Comparison of ENCODE assay signal across 8 cellular contexts in the genomic region with DNA sequence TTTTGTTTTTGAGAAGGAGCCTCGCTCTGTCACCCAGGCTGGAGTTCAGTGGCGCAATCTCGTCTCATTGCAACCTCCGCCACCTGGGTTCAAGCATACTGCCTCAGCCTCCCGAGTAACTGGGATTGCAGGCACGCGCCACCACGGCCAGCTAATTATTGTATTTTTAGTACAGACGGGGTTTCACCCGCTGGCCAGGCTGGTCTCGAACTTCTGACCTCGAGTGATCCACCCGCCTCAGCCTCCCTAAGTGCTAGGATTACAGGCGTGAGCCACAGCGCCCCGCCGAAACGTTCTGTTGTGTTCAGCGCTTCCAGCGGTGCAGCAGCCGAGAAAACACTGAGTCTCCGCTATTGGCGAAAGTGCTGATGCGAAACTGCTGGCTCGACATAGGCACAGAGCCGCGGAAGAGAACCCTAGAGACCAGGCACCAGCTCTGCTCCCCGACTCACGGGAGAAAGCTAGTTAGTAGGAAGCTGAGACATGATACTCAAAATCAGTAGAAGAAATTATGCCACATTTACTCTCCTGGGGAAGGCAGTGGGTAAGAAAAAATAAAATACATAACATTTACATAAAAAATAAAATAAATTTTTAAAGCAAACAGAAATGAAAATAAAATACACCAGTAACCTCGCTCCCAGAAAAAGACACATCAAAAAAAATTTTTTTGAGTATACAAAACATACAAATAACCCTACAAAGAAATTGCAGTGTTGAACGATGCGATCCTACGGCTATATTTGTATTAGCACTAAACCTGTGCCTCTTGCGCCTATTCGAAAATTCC. TPM values are rescaled to one million over a fixed set of nuclear protein-coding genes. Genes with fewer than 3 reads are reported as not detected.
DNase-seq lines count a peak whose midpoint lies in the region; ATAC-seq, FAIRE-seq and TF ChIP-seq lines count a peak whose summit lies in the region.

No MANE protein-coding gene starts in this region.

- peak; percentile 82 for DNase-seq in AG09309 (ENCODE audit: low read depth)
- DNase-seq in NCI-H510A (lab: John Stamatoyannopoulos, UW) = peak; percentile 69
- DNase-seq in activated CD4-positive, alpha-beta T cell treated with anti-CD3 and anti-CD28 coated beads for 1 hour = peak; percentile 87
- DNase-seq in choroid plexus epithelial cell (ENCODE audit: low read depth) = peak; percentile 96
- peak; percentile 89 for DNase-seq in HepG2 (ENCODE audit: low spot score)
- peak; percentile 87 to 90 for DNase-seq in stimulated activated CD4-positive, alpha-beta T cell treated with anti-CD3 and anti-CD28 coated beads, Interleukin-2, amount 100 ng/mL, for 48 hours

- H3K27ac ChIP-seq in HepG2 (ENCODE audit: extremely low read length, insufficient read depth, low read length) = peak overlapping the region; percentile 84

- intact Hi-C loops in HepG2 (cut with micrococcal nuclease; ENCODE audit: unreplicated experiment) = loop anchor here (1.0 to 2.0 kb wide), 4 partner anchors 14 to 113 kb away; no protein-coding TSS in a partner anchor

- peak; percentile 44 for ATAC-seq in GM19023 (IDR thresholded peaks at IDR 0.05; ENCODE audit: unreplicated experiment)
- ATAC-seq in HG03354 (IDR thresholded peaks at IDR 0.05; ENCODE audit: poor library complexity, severe bottlenecking, unreplicated experiment) = peak; percentile 54
- ATAC-seq in HepG2 = peak; percentile 71

- H3K4me3 ChIP-seq in AG09309 (ENCODE audit: control insufficient read depth, low read depth, low read length) = peak overlapping the region; percentile 27
- H3K4me3 ChIP-seq in choroid plexus epithelial cell (ENCODE audit: low read depth, low read length) = peak overlapping the region; percentile 52
- peak overlapping the region; percentile 73 to 94 (median 78) for H3K4me3 ChIP-seq in HepG2 (replicated peaks in 1 of 3; ENCODE audit: insufficient read depth in 1 of 3, low read depth in 2 of 3, low read length in 3 of 3)

- WGBS in HepG2 (ENCODE audit: low lambda C conversion rate) = 24% methylated on average over 35 of the region's 35 CpGs

- peaks cover 12% of the 10 kb centered on the region for H3K4me1 ChIP-seq in HepG2 (ENCODE audit: insufficient read depth, low read length)

- POLR2A ChIA-PET in HepG2 (lab: Yijun Ruan, JAX) = interaction anchor here (0.9 to 4.9 kb wide), 13 partner anchors 10 to 476 kb away, joined by 3 to 72 read pairs (median 7); partner anchors contain the start of genes SELENOP, TMEM267 and ZNF131

- peak; percentile 21 for TF ChIP-seq CTCF in AG09309 (IDR thresholded peaks at IDR 0.05; ENCODE audit: control insufficient read depth, insufficient read depth, low read depth, low read length, missing control alignments)
- TF ChIP-seq CTCF in choroid plexus epithelial cell (conservative IDR thresholded peaks at IDR 0.05; ENCODE audit: low read depth, low read length) = peak; percentile 34
- peak; percentile 76 for TF ChIP-seq CTCF in HepG2 (CRISPR knock-in tag; IDR thresholded peaks at IDR 0.05)

- BruUV-seq in HepG2 (replicated peaks; lab: Mats Ljungman, UMichigan) = TSS peak; percentile 62

- peak; percentile 14; the same call in 1 of the 2 replicates for TF ChIP-seq RAD21 in HepG2 (CRISPR knock-in tag; IDR thresholded peaks at IDR 0.05)

- peak overlapping the region; percentile 90 for H2AFZ ChIP-seq in HepG2 (ENCODE audit: low read length)

- peak; percentile 68 for FAIRE-seq in HepG2 (lab: Jason Lieb, UNC)

- no peaks in the 10 kb centered on the region for H3K9me3 ChIP-seq in HepG2 (ENCODE audit: low read length)

- peak overlapping the region; percentile 89 for H3K4me2 ChIP-seq in HepG2 (ENCODE audit: low read depth, low read length)

- in situ Hi-C loops in HepG2 (cut with HindIII; ENCODE audit: extremely low pct_ligation_motif_present, low pct_unique_long_range_greater_than_20kb) = loop anchor here (5.0 to 25.0 kb wide), 2 partner anchors 59 to 196 kb away; partner anchors contain the start of gene SELENOP

- H3K27me3 ChIP-seq in HepG2 (ENCODE audit: control insufficient read depth in 1 of 2, insufficient read depth in 2 of 2, low read length in 2 of 2) = no peaks in the 10 kb centered on the region; a peak in 1 of 5 replicates

- peak overlapping the region; percentile 76 for H3K9ac ChIP-seq in HepG2 (ENCODE audit: insufficient read depth, low read depth, low read length)

- no peaks in the 10 kb centered on the region for H4K20me1 ChIP-seq in HepG2 (ENCODE audit: insufficient read depth, low read length)

- H3K36me3 ChIP-seq in HepG2 (replicated peaks in 1 of 2; ENCODE audit: control insufficient read depth in 1 of 2, insufficient read depth in 2 of 2, low read length in 2 of 2) = no peaks in the 10 kb centered on the region

- CTCF ChIA-PET in HepG2 (lab: Yijun Ruan, JAX; ENCODE audit: low intra/inter-chr PET ratio, low total read pairs) = interaction anchor here (2.6 to 3.1 kb wide), 2 partner anchors 14 to 57 kb away, joined by 7 to 16 read pairs; no protein-coding TSS in a partner anchor

- peak; percentile 45 to 60; a peak in 3 of 4 replicates for TF ChIP-seq POLR2A in HepG2 (IDR thresholded peaks at IDR 0.05; ENCODE audit: insufficient read depth in 1 of 2, low read depth in 2 of 2, low read length in 2 of 2)

- no peaks in the 10 kb centered on the region for H3K79me2 ChIP-seq in HepG2 (ENCODE audit: insufficient read depth, low read length)

- peak in 1 of 2 experiments; percentile 53; a peak in 1 of 4 replicates for TF ChIP-seq EP300 in HepG2 (IDR thresholded peaks at IDR 0.05; ENCODE audit: low read depth in 2 of 2, low read length in 2 of 2)
- TF ChIP-seq EP300 in HepG2 (CRISPR knock-in tag; IDR thresholded peaks at IDR 0.05; ENCODE audit: borderline replicate concordance) = no peak

TF ChIP-seq in HepG2, 621 proteins besides CTCF, POLR2A, EP300 and RAD21 (continues in another document):
- peak; percentile 70 for TF ChIP-seq MIXL1 (CRISPR knock-in tag; IDR thresholded peaks at IDR 0.05)
- no peak for TF ChIP-seq NONO (IDR thresholded peaks at IDR 0.05)
- peak; percentile 85 for TF ChIP-seq NONO (CRISPR knock-in tag; conservative IDR thresholded peaks at IDR 0.05)
- peak; percentile 81 for TF ChIP-seq TAF1 (CRISPR knock-in tag; IDR thresholded peaks at IDR 0.05)
- no peak for TF ChIP-seq ZNF879 (CRISPR knock-in tag; IDR thresholded peaks at IDR 0.05)
- TF ChIP-seq ZSCAN21 (CRISPR knock-in tag; IDR thresholded peaks at IDR 0.05; ENCODE audit: borderline replicate concordance) = peak; percentile 85
- TF ChIP-seq EHMT2 (IDR thresholded peaks at IDR 0.05; ENCODE audit: borderline replicate concordance, low read depth, low read length) = peak; percentile 66; the same call in 1 of the 2 replicates
- no peak for TF ChIP-seq ZBTB21 (CRISPR knock-in tag; IDR thresholded peaks at IDR 0.05)
- TF ChIP-seq ZNF770 (CRISPR knock-in tag; IDR thresholded peaks at IDR 0.05) = peak; percentile 78
- no peak for TF ChIP-seq KDM6A (CRISPR knock-in tag; IDR thresholded peaks at IDR 0.05; ENCODE audit: low read depth)
- TF ChIP-seq TEAD3 (CRISPR knock-in tag; optimal IDR thresholded peaks at IDR 0.05; ENCODE audit: borderline replicate concordance) = peak; percentile 70
- peak; percentile 81 for TF ChIP-seq REPIN1 (CRISPR knock-in tag; IDR thresholded peaks at IDR 0.05; ENCODE audit: borderline replicate concordance, low read depth)
- TF ChIP-seq ZNF317 (CRISPR knock-in tag; IDR thresholded peaks at IDR 0.05) = peak; percentile 46; the same call in 1 of the 2 replicates
- TF ChIP-seq ATRX (CRISPR knock-in tag; IDR thresholded peaks at IDR 0.05; ENCODE audit: borderline replicate concordance) = no peak
- TF ChIP-seq FOXA3 (CRISPR knock-in tag; IDR thresholded peaks at IDR 0.05) = peak; percentile 67; the same call in 1 of the 2 replicates

RNA-seq across cellular contexts. Expression of gene ANXA2R, which starts 31.6 kb away (rescaled TPM):
- total RNA-seq in HepG2 (2016; rRNA removed; fragmentation: Illumina TruSeq; extraction: Trizol) = 0.76 and 0.95 TPM in 2 replicates
- 0.40 and 0.53 TPM in 2 replicates for total RNA-seq in HepG2 (2016; cell fraction: cytosol; rRNA removed; fragmentation: Illumina TruSeq; extraction: Trizol; ENCODE audit: low read depth)
- total RNA-seq in HepG2 (2016; cell fraction: insoluble cytoplasmic fraction; rRNA removed; fragmentation: Illumina TruSeq; extraction: Trizol) = 0.58 and 0.74 TPM in 2 replicates
- 0.65 TPM in 2 replicates for total RNA-seq in HepG2 (2016; cell fraction: membrane; rRNA removed; fragmentation: Illumina TruSeq; extraction: Trizol)
- total RNA-seq in HepG2 (2016; cell fraction: nucleus; rRNA removed; fragmentation: Illumina TruSeq; extraction: Trizol) = 1.5 and 1.8 TPM in 2 replicates
- 1.3 TPM in 2 replicates for polyA plus RNA-seq in HepG2 (2011; rRNA removed)
- polyA plus RNA-seq in HepG2 (2011; cell fraction: cytosol; rRNA removed) = 0.90 and 1.1 TPM in 2 replicates
- polyA plus RNA-seq in HepG2 (2011; cell fraction: nucleus; rRNA removed) = 2.6 and 2.7 TPM in 2 replicates
- polyA plus RNA-seq in HepG2 (2012) = 0.52 and 0.67 TPM in 2 replicates
- polyA plus RNA-seq in HepG2 (2016; cell fraction: cytosol; fragmentation: Illumina TruSeq; extraction: Trizol; ENCODE audit: low read depth) = 0.37 and 0.41 TPM in 2 replicates
- 0.28 and 0.72 TPM in 2 replicates for polyA plus RNA-seq in HepG2 (2016; cell fraction: insoluble cytoplasmic fraction; fragmentation: Illumina TruSeq; extraction: Trizol; ENCODE audit: low read depth)
- polyA plus RNA-seq in HepG2 (2016; cell fraction: membrane; fragmentation: Illumina TruSeq; extraction: Trizol; ENCODE audit: low read depth) = 0.34 and 0.62 TPM in 2 replicates
- polyA plus RNA-seq in HepG2 (2016; cell fraction: nucleus; fragmentation: Illumina TruSeq; extraction: Trizol; ENCODE audit: insufficient read depth, low read depth) = 1.2 and 1.5 TPM in 2 replicates
- 1.5 and 11.0 TPM in 2 replicates for polyA minus RNA-seq in HepG2 (2011; rRNA and poly(A)+ RNA removed; ENCODE audit: low replicate concordance)
- polyA minus RNA-seq in HepG2 (2011; cell fraction: cytosol; rRNA and poly(A)+ RNA removed) = 0.49 TPM in 1 of 2 replicates, not detected in the other
- 3.9 and 4.5 TPM in 2 replicates for polyA minus RNA-seq in HepG2 (2011; cell fraction: nucleus; rRNA and poly(A)+ RNA removed)

Comparison
In these comparisons a context has a peak if more than half of its experiments do, and no peak if none do; other contexts are left out.
1. Peak in every context shown above with its lines: DNase-seq, ATAC-seq, H3K4me3 ChIP-seq and H3K27ac ChIP-seq.
2. H3K4me3 ChIP-seq: peak in every context shown above with its lines; median percentile 78 in HepG2; 52 in choroid plexus epithelial cell; 27 in AG09309.
3. CTCF ChIP-seq: peak in every context shown above with its lines; median percentile 76 in HepG2; 34 in choroid plexus epithelial cell; 21 in AG09309.